In the genomic region with DNA sequence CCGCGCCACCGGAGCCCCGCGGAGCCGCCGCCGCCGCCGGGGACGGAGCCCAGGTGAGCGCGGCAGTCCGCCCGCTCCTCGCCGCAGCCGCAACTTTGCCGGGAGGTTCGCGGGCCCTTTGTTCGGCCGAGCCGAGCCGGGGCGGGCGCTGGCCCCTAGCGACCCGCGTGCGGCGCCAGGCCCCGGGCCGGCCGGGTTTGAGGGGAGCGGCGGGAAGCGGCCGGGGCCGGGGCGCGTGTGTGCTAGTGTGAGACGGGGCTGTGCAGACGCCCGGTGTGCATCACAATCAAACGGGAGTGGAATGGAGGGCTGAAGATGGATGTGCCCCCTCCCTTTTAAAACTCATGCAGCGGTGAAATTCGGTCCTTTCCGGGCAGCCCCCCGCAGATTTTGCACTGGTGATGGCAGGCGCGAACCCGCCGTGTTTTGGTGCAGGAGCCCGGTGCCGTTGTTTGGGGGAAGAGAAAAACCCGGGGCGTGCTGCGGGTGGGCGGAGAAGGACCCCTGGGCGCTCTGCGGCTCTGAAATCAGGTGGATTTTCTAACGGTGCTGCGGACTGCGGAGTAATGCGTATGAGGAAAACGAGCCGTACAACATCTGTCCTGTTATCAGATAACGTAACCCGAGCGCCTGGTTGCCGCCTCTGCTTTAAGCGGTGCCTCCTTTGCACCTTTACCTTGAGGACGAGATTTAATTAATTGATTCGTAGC, we compare ENCODE assay signal across 8 cellular contexts. TPM values are rescaled to one million over a fixed set of nuclear protein-coding genes. Genes with fewer than 3 reads are reported as not detected.
A peak's percentile ranks its signal among the peaks of the same experiment; 100 is the strongest.
DNase-seq lines count a peak whose midpoint lies in the region.

No MANE protein-coding gene starts in this region.

- H3K9ac ChIP-seq in HUES48 (ENCODE audit: low read depth, low read length) (peak overlapping the region; percentile 48), stomach smooth muscle (ENCODE audit: low read length in 2 of 2) (peak overlapping the region; percentile 63 to 69)

- H3K27ac ChIP-seq in HUES48 (ENCODE audit: low read depth, low read length) (no peak overlapping the region), ectodermal cell (ENCODE audit: insufficient read depth, low read depth, low read length, poor library complexity, severe bottlenecking) (no peak overlapping the region), stomach smooth muscle (ENCODE audit: low read length) (peak overlapping the region; percentile 46)

- 0% methylated on average over 75 of the region's 75 CpGs for WGBS in ectodermal cell, 2 experiments

- H3K9me3 ChIP-seq in HUES48 (ENCODE audit: control insufficient read depth, insufficient read depth, low read length), result no peaks in the 10 kb centered on the region
- no peaks in the 10 kb centered on the region for H3K9me3 ChIP-seq in ectodermal cell (ENCODE audit: control insufficient read depth, low read length)
- H3K9me3 ChIP-seq in mononuclear cell (ENCODE audit: low read depth, low read length), result no peaks in the 10 kb centered on the region
- no peaks in the 10 kb centered on the region for H3K9me3 ChIP-seq in stomach smooth muscle (ENCODE audit: control insufficient read depth in 2 of 2, low read length in 2 of 2)

- DNase-seq in EL, result peak; percentile 22
- peak; percentile 26 to 30 for DNase-seq in activated CD4-positive, alpha-beta T cell treated with anti-CD3 and anti-CD28 coated beads for 4 hours
- DNase-seq in cerebellar nuclear complex (lab: John Stamatoyannopoulos, UW), result no peak
- no peak for DNase-seq in GDM1 (lab: John Stamatoyannopoulos, UW)

- peaks cover 46% of the 10 kb centered on the region for H3K27me3 ChIP-seq in HUES48 (ENCODE audit: control insufficient read depth, insufficient read depth, low read length)
- H3K27me3 ChIP-seq in ectodermal cell (ENCODE audit: control insufficient read depth, insufficient read depth, low read length, poor library complexity, severe bottlenecking), result peaks cover 29% of the 10 kb centered on the region
- H3K27me3 ChIP-seq in mononuclear cell (ENCODE audit: insufficient read depth, low read length), result peaks cover 44% of the 10 kb centered on the region
- H3K27me3 ChIP-seq in stomach smooth muscle (ENCODE audit: control insufficient read depth in 1 of 2, insufficient read depth in 2 of 2, low read length in 2 of 2), result no peaks in the 10 kb centered on the region

- H3K36me3 ChIP-seq in HUES48 (ENCODE audit: control insufficient read depth, insufficient read depth, low read length), result no peaks in the 10 kb centered on the region
- no peaks in the 10 kb centered on the region for H3K36me3 ChIP-seq in ectodermal cell (ENCODE audit: control insufficient read depth, insufficient read depth, low read length)
- no peaks in the 10 kb centered on the region for H3K36me3 ChIP-seq in stomach smooth muscle (ENCODE audit: control insufficient read depth in 2 of 2, insufficient read depth in 2 of 2, low read length in 2 of 2)

- peak overlapping the region; percentile 73 for H3K4me3 ChIP-seq in HUES48 (ENCODE audit: low read depth, low read length)
- peak overlapping the region; percentile 79 for H3K4me3 ChIP-seq in ectodermal cell (ENCODE audit: insufficient read depth, low read depth, low read length)
- H3K4me3 ChIP-seq in mononuclear cell (ENCODE audit: low read length), result peak overlapping the region; percentile 57
- peak overlapping the region; percentile 74 to 83 for H3K4me3 ChIP-seq in stomach smooth muscle (ENCODE audit: low read length in 2 of 2)

- H3K4me1 ChIP-seq in HUES48 (ENCODE audit: control insufficient read depth, insufficient read depth, low read length) (peaks cover 29% of the 10 kb centered on the region), ectodermal cell (ENCODE audit: control insufficient read depth, insufficient read depth, low read length) (peaks cover 7% of the 10 kb centered on the region), mononuclear cell (ENCODE audit: insufficient read depth, low read length) (peaks cover 45% of the 10 kb centered on the region), stomach smooth muscle (ENCODE audit: control insufficient read depth, insufficient read depth, low read length) (peaks cover 31% of the 10 kb centered on the region)

RNA-seq across cellular contexts. Expression of a gene that starts 0.9 kb away (rescaled TPM):
- polyA plus RNA-seq in ectodermal cell (2013, experiment 1 of 4), result 22.0 TPM
- polyA plus RNA-seq in ectodermal cell (2013, experiment 2 of 4), result 23.2 TPM
- 12.5 TPM for polyA plus RNA-seq in ectodermal cell (2013, experiment 3 of 4)
- polyA plus RNA-seq in ectodermal cell (2013, experiment 4 of 4), result 14.7 TPM
- total RNA-seq in mononuclear cell, result 12.4 TPM

Comparison
In these comparisons a context has a peak if more than half of its experiments do, and no peak if none do; other contexts are left out.
1. DNase-seq: peak in EL (single experiment) and activated CD4-positive, alpha-beta T cell treated with anti-CD3 and anti-CD28 coated beads for 4 hours (2 of 2); none in cerebellar nuclear complex (0 of 2) and GDM1 (single experiment).
2. Peak in every context shown above with its lines, with median percentiles within 50 percentile points of each other: H3K4me3 ChIP-seq.